1 cellular context compared by ENCODE assay signal in the genomic region with DNA sequence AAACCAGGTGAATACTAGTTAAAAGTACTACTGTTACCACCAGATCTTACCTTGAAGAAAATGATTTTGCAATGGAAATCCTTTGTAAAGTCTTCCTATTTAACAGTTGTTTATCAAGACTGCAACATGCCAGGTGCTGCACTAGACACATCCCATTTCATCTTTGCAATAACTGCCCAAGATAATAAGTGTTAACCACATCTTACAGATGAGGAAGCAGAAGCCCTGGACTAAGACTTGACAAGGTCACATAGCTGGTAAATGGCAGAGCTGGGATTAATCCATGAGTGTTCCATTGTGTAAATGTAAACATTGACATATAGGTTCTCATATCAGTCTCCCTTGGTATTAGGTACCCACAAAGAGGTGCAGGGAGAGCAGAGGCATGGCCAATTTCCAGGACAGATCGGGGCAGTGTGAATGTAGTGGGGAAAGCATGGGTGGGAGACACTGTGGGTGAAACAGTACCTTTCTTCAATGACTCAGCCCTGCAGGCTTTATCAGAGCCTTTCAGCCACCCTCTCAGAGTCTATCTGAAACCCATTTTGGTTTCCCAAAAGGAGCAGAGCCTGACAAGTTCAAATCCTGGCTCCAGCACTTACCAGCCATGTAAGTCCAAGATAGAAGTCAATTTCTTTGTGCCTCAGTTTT.
TF ChIP-seq lines count a peak whose summit lies in the region.

No MANE protein-coding gene starts in this region.

TF ChIP-seq in K562, 482 proteins besides CTCF, POLR2A, EP300 and RAD21 (continued from another document and continues in another):
- TF ChIP-seq ZNF592 (IDR thresholded peaks at IDR 0.05) (no peak), ZBED1 (IDR thresholded peaks at IDR 0.05) (no peak), ELK3 (CRISPR knock-in tag; IDR thresholded peaks at IDR 0.05) (no peak), PHF8 (IDR thresholded peaks at IDR 0.05; ENCODE audit: borderline replicate concordance, low read length) (no peak), BACH1 (tag; IDR thresholded peaks at IDR 0.05) (no peak), ZNF224 (CRISPR knock-in tag; IDR thresholded peaks at IDR 0.05) (no peak), CAMTA2 (CRISPR knock-in tag; conservative IDR thresholded peaks at IDR 0.05) (no peak), KDM2B (CRISPR knock-in tag; IDR thresholded peaks at IDR 0.05) (no peak), ZNF655 (CRISPR knock-in tag; IDR thresholded peaks at IDR 0.05) (no peak), ZNF75A (CRISPR knock-in tag; IDR thresholded peaks at IDR 0.05) (no peak), FOXA3 (CRISPR knock-in tag; conservative IDR thresholded peaks at IDR 0.05 in 1 of 2, IDR thresholded peaks at IDR 0.05 in 1 of 2) (peak in 1 of 2 experiments; percentile 28; a peak in 1 of 4 replicates), NCOA2 (IDR thresholded peaks at IDR 0.05; ENCODE audit: partially characterized antibody in 2 of 2) (no peak), FOXO4 (CRISPR knock-in tag; IDR thresholded peaks at IDR 0.05) (no peak), IRF2 (CRISPR knock-in tag; IDR thresholded peaks at IDR 0.05) (no peak), ELF2 (CRISPR knock-in tag; IDR thresholded peaks at IDR 0.05) (no peak), TAF15 (IDR thresholded peaks at IDR 0.05; ENCODE audit: low read depth, low read length) (no peak), FIP1L1 (IDR thresholded peaks at IDR 0.05; ENCODE audit: low read depth, low read length, poor library complexity, severe bottlenecking) (no peak), SMARCB1 (IDR thresholded peaks at IDR 0.05; ENCODE audit: insufficient read length, low read depth) (no peak), TOE1 (IDR thresholded peaks at IDR 0.05; ENCODE audit: borderline replicate concordance) (no peak), TOE1 (CRISPR knock-in tag; IDR thresholded peaks at IDR 0.05; ENCODE audit: borderline replicate concordance, low read depth) (no peak), SOX6 (IDR thresholded peaks at IDR 0.05) (0 out of 2 replicates have a peak, but pooled peaks have one; percentile 33), HSF4 (CRISPR knock-in tag; IDR thresholded peaks at IDR 0.05; ENCODE audit: borderline replicate concordance) (no peak), NCOA4 (IDR thresholded peaks at IDR 0.05; ENCODE audit: partially characterized antibody) (no peak), HOXB6 (CRISPR knock-in tag; IDR thresholded peaks at IDR 0.05; ENCODE audit: borderline replicate concordance) (no peak), RFX1 (IDR thresholded peaks at IDR 0.05) (no peak), SMAD4 (CRISPR knock-in tag; conservative IDR thresholded peaks at IDR 0.05) (no peak), HNRNPLL (IDR thresholded peaks at IDR 0.05; ENCODE audit: low read depth, low read length, poor library complexity, severe bottlenecking) (no peak), CTBP1 (IDR thresholded peaks at IDR 0.05; ENCODE audit: borderline replicate concordance) (peak; percentile 47; the same call in 1 of the 2 replicates), ZNF347 (CRISPR knock-in tag; IDR thresholded peaks at IDR 0.05; ENCODE audit: low read depth) (no peak), ZNF445 (CRISPR knock-in tag; IDR thresholded peaks at IDR 0.05; ENCODE audit: low read depth) (no peak), ZNF609 (CRISPR knock-in tag; IDR thresholded peaks at IDR 0.05; ENCODE audit: borderline replicate concordance) (no peak), ZNF282 (CRISPR knock-in tag; IDR thresholded peaks at IDR 0.05) (no peak), RREB1 (CRISPR knock-in tag; IDR thresholded peaks at IDR 0.05) (no peak)
- TF ChIP-seq, protein P1, sequence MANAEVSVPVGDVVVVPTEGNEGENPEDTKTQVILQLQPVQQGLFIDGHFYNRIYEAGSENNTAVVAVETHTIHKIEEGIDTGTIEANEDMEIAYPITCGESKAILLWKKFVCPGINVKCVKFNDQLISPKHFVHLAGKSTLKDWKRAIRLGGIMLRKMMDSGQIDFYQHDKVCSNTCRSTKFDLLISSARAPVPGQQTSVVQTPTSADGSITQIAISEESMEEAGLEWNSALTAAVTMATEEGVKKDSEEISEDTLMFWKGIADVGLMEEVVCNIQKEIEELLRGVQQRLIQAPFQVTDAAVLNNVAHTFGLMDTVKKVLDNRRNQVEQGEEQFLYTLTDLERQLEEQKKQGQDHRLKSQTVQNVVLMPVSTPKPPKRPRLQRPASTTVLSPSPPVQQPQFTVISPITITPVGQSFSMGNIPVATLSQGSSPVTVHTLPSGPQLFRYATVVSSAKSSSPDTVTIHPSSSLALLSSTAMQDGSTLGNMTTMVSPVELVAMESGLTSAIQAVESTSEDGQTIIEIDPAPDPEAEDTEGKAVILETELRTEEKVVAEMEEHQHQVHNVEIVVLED (CRISPR knock-in tag; IDR thresholded peaks at IDR 0.05) = no peak
